9 cellular contexts compared by ENCODE assay signal in the genomic region with DNA sequence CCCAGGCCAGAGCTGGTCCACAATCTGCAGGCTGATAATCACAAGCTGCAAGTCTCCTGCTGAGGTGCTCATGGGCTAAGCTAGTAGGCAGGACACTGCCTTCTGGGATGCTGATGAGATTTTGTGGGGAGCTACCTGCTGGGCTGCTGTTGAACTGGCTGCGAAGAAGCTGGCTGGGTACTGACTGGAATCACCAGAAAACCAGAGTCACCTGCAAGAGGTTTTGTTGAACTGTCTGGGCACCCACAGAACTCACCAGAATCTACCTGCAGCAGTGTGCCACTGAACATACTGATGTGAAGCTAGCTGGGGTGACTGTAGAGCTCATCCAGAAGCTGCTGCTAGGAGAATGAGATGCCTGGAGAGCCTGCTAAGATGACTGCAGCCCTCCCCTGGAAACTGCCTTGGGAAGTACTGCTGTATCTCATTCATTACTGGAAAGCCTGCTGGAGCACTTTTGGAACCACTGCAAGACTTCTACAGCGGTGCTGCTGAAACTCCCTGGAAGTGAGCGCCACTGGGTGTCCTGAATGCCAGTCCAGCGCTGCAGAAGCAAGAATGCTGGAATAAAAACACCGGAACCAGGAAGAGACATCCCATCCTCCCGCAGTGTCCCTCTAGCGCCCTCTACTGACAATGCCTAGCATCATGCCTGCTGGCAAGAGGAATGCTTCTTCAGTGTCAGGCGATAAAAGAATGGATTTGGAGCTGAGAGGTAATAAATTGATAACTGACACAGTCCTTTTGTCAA.
DNase-seq lines count a peak whose midpoint lies in the region; ATAC-seq and TF ChIP-seq lines count a peak whose summit lies in the region.
"Had no signal": no experiment of that assay in that cellular context is flagged by ENCODE, and none has a peak within 500 bp of the region (broad histone marks: within the 10 kb centered on the region; RNA-seq: fewer than 3 reads in every experiment).

No MANE protein-coding gene starts in this region.

- H3K4me3 Mint-ChIP-seq in activated CD4-positive, alpha-beta T cell treated with anti-CD3 and anti-CD28 coated beads, Interleukin-2, amount 10 ng/mL, durations not matched to agents 7 days and 5 days = no peak overlapping the region
- H3K4me3 Mint-ChIP-seq in endothelial cell (ENCODE audit: unreplicated experiment) = no peak overlapping the region
- H3K4me3 Mint-ChIP-seq: activated naive CD8-positive, alpha-beta T cell had no signal

- DNase-seq in DMS153 (lab: John Stamatoyannopoulos, UW) (peak; percentile 15), HEK293T (ENCODE audit: extremely low spot score) (peak; percentile 88), NCI-H2227 treated with DMSO at 0.1 percent for 48 hours (lab: John Stamatoyannopoulos, UW) (peak; percentile 34), endothelial cell (ENCODE audit: low spot score) (peak; percentile 81), medulla oblongata (ENCODE audit: extremely low spot score) (peak; percentile 91)
- DNase-seq in activated CD4-positive, alpha-beta T cell treated with anti-CD3 and anti-CD28 coated beads, Interleukin-2, amount 10 ng/mL, durations not matched to agents 7 days and 5 days = peak; percentile 55
- peak; percentile 73 for DNase-seq in stimulated activated CD8-positive, alpha-beta memory T cell treated with anti-CD3 and anti-CD28 coated beads, Interleukin-4, amount 100 ng/mL, for 48 hours

- H3K36me3 Mint-ChIP-seq in activated CD4-positive, alpha-beta T cell treated with anti-CD3 and anti-CD28 coated beads, Interleukin-2, amount 10 ng/mL, durations not matched to agents 7 days and 5 days (ENCODE audit: low read depth) = peaks cover 4% of the 10 kb centered on the region
- no peaks in the 10 kb centered on the region for H3K36me3 Mint-ChIP-seq in endothelial cell (ENCODE audit: low read depth, unreplicated experiment)

- H3K27ac Mint-ChIP-seq in activated CD4-positive, alpha-beta T cell treated with anti-CD3 and anti-CD28 coated beads, Interleukin-2, amount 10 ng/mL, durations not matched to agents 7 days and 5 days = no peak overlapping the region
- no peak overlapping the region for H3K27ac Mint-ChIP-seq in endothelial cell (ENCODE audit: unreplicated experiment)
- H3K27ac Mint-ChIP-seq: activated naive CD8-positive, alpha-beta T cell had no signal

- POLR2A ChIA-PET in HEK293T (lab: Yijun Ruan, JAX) = interaction anchor here (0.5 to 0.7 kb wide), 2 partner anchors 10 to 429 kb away, joined by 3 to 4 read pairs; no protein-coding TSS in a partner anchor
- POLR2A ChIA-PET in activated CD4-positive, alpha-beta T cell treated with anti-CD3 and anti-CD28 coated beads, Interleukin-2, amount 10 ng/mL, durations not matched to agents 7 days and 5 days (lab: Charles Lee) = no interaction called here

- CTCF ChIA-PET in HEK293T (lab: Yijun Ruan, JAX) = interaction anchor here (0.6 to 2.1 kb wide), 22 partner anchors 10 to 474 kb away, joined by 3 to 17 read pairs (median 4); no protein-coding TSS in a partner anchor
- CTCF ChIA-PET in activated CD4-positive, alpha-beta T cell treated with anti-CD3 and anti-CD28 coated beads, Interleukin-2, amount 10 ng/mL, durations not matched to agents 7 days and 5 days (lab: Charles Lee) = interaction anchor here (0.6 to 2.4 kb wide), 11 partner anchors 11 to 1129 kb away, joined by 3 to 10 read pairs (median 3); no protein-coding TSS in a partner anchor

- peaks cover 23% of the 10 kb centered on the region for H3K27me3 Mint-ChIP-seq in activated CD4-positive, alpha-beta T cell treated with anti-CD3 and anti-CD28 coated beads, Interleukin-2, amount 10 ng/mL, durations not matched to agents 7 days and 5 days
- no peaks in the 10 kb centered on the region for H3K27me3 Mint-ChIP-seq in endothelial cell (ENCODE audit: unreplicated experiment)

- TF ChIP-seq CTCF in endothelial cell (IDR thresholded peaks at IDR 0.05; ENCODE audit: unreplicated experiment) = peak; percentile 80

- H3K4me1 Mint-ChIP-seq in activated CD4-positive, alpha-beta T cell treated with anti-CD3 and anti-CD28 coated beads, Interleukin-2, amount 10 ng/mL, durations not matched to agents 7 days and 5 days = no peaks in the 10 kb centered on the region
- no peaks in the 10 kb centered on the region for H3K4me1 Mint-ChIP-seq in endothelial cell (ENCODE audit: unreplicated experiment)

- ATAC-seq in GM18517 (IDR thresholded peaks at IDR 0.05; ENCODE audit: unreplicated experiment) = no peak

- peaks cover 19% of the 10 kb centered on the region for H3K9me3 Mint-ChIP-seq in activated CD4-positive, alpha-beta T cell treated with anti-CD3 and anti-CD28 coated beads, Interleukin-2, amount 10 ng/mL, durations not matched to agents 7 days and 5 days
- no peaks in the 10 kb centered on the region for H3K9me3 Mint-ChIP-seq in endothelial cell (ENCODE audit: unreplicated experiment)

TF ChIP-seq in HEK293T, 16 proteins besides CTCF, POLR2A, EP300 and RAD21:
- no peak for TF ChIP-seq CTBP1 (IDR thresholded peaks at IDR 0.05; ENCODE audit: borderline replicate concordance)
- TF ChIP-seq FOXM1 (IDR thresholded peaks at IDR 0.05; ENCODE audit: borderline replicate concordance) = no peak
- TF ChIP-seq, protein P1, sequence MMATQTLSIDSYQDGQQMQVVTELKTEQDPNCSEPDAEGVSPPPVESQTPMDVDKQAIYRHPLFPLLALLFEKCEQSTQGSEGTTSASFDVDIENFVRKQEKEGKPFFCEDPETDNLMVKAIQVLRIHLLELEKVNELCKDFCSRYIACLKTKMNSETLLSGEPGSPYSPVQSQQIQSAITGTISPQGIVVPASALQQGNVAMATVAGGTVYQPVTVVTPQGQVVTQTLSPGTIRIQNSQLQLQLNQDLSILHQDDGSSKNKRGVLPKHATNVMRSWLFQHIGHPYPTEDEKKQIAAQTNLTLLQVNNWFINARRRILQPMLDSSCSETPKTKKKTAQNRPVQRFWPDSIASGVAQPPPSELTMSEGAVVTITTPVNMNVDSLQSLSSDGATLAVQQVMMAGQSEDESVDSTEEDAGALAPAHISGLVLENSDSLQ (IDR thresholded peaks at IDR 0.05) = peak; percentile 30
- TF ChIP-seq SUZ12 (IDR thresholded peaks at IDR 0.05) = no peak
- TF ChIP-seq FOXA1 (IDR thresholded peaks at IDR 0.05) = no peak
- no peak for TF ChIP-seq BHLHE40 (IDR thresholded peaks at IDR 0.05; ENCODE audit: borderline replicate concordance)
- no peak for TF ChIP-seq ZNF384 (IDR thresholded peaks at IDR 0.05)
- no peak for TF ChIP-seq HDGF (IDR thresholded peaks at IDR 0.05; ENCODE audit: borderline replicate concordance)
- TF ChIP-seq ELF4 (IDR thresholded peaks at IDR 0.05) = peak; percentile 35; the same call in 1 of the 2 replicates
- no peak for TF ChIP-seq SP1 (IDR thresholded peaks at IDR 0.05)
- TF ChIP-seq ARNT (IDR thresholded peaks at IDR 0.05) = no peak
- TF ChIP-seq TARDBP (IDR thresholded peaks at IDR 0.05) = no peak

Comparison
In these comparisons a context has a peak if more than half of its experiments do, and no peak if none do; other contexts are left out.
1. DNase-seq: peak in every context shown above with its lines; median percentile 91 in medulla oblongata; 88 in HEK293T; 81 in endothelial cell; 73 in stimulated activated CD8-positive, alpha-beta memory T cell treated with anti-CD3 and anti-CD28 coated beads, Interleukin-4, amount 100 ng/mL, for 48 hours; 55 in activated CD4-positive, alpha-beta T cell treated with anti-CD3 and anti-CD28 coated beads, Interleukin-2, amount 10 ng/mL, durations not matched to agents 7 days and 5 days; 34 in NCI-H2227 treated with DMSO at 0.1 percent for 48 hours; 15 in DMS153.